Comparison of ENCODE assay signal across 1 cellular context in the genomic region with DNA sequence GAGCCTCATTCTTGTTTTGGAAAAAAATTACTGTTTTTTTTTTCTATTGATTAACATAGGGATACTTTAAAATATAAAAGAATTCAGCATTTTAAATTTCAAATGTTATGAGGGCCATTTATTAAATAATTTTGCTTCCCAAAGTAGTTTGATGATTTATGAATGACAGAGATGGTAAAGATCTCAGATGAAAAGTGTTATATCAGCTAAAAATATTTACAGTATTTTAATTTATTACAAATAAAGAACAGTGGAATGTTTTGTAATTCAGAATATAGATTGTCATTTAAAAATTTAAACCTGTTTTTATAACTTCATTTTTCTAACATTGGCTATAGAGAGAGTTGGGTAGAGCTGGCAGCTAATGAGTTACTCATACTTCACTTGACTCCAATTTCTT.
TF ChIP-seq lines count a peak whose summit lies in the region.

No MANE protein-coding gene starts in this region.

TF ChIP-seq in neural cell, 6 proteins besides CTCF, POLR2A, EP300 and RAD21 (continued from another document):
- TF ChIP-seq REST (IDR thresholded peaks at IDR 0.05; ENCODE audit: borderline replicate concordance), result no peak
